Comparison of ENCODE assay signal across 8 cellular contexts in the genomic region with DNA sequence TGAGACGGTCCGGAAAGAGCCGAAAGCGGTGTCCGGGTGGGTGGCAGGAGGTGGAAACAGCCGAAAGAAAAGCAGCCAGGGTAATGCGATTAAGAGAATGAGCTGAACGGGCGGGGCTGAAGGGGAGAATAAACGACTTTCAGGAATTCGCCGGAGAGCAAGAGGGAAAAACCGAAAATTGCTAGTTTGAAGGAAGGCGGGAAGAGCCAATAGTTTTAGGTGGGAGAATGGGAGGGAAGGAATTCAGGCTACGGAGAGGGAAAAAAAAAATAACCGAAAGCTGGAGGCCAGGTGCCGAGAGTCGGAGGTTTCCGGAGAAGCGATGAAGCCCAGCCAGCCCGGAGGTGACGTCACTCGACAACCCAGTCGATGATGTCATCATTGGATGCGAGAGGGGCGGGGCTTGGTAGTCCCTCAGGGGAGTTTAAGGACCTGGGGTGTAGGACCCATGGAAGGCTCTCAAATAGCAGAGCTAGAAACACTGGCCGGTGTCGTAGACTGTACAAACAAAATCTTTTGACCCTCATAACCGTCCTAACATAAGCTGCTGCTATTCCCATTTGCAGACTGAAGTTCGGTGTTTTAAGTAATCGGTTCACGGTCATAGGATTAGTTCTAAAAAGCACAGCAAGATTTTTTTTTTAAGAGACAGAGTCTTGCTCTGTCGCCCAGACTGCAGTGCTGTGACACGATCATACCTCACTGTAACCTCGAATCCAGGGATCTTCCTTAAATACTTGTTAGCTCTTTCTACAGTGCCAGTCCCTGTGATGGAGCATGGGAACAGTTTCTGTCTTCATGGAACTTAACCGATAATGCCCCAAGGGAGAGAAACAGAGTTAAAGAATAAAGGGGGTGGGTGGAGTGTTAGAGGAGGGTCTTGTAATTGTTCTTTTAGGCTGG. TPM values are rescaled to one million over a fixed set of nuclear protein-coding genes. Genes with fewer than 3 reads are reported as not detected.
DNase-seq lines count a peak whose midpoint lies in the region; ATAC-seq, FAIRE-seq and TF ChIP-seq lines count a peak whose summit lies in the region.

A gene (minus strand): TSS at position 331 of the 903 bp plus-strand sequence. CDS start 1,192 bp downstream, outside the sequence.

- H3K9me3 Mint-ChIP-seq in T-cell: no peaks in the 10 kb centered on the region

- POLR2A ChIA-PET in T-cell (lab: Charles Lee): interaction anchor here in 1 of 2 donors (0.6 to 1.2 kb wide), 8 partner anchors 18 to 143 kb away, joined by 3 to 5 read pairs (median 3); a partner anchor contains a TSS

- peak in 1 of 2 donors; percentile 45 for TF ChIP-seq POLR2A in thyroid gland (IDR thresholded peaks at IDR 0.05)

- H3K4me1 ChIP-seq in adipocyte (ENCODE audit: control insufficient read depth, insufficient read depth, low read length): peaks cover 23% of the 10 kb centered on the region
- H3K4me1 ChIP-seq in pancreas: peaks cover 0 to 12% (median 0%) of the 10 kb centered on the region in 3 donors
- peaks cover 13 to 20% of the 10 kb centered on the region in 2 donors for H3K4me1 ChIP-seq in thyroid gland

- FAIRE-seq in pancreas (lab: Jason Lieb, UNC): peak; percentile 76

- DNase-seq in DMS 273 treated with DMSO at 0.1 percent for 48 hours (lab: John Stamatoyannopoulos, UW): peak; percentile 67
- DNase-seq in HCEC 1CT: peak; percentile 87
- peak; percentile 93 for DNase-seq in NCI-H146 treated with DMSO at 0.1 percent for 48 hours (lab: John Stamatoyannopoulos, UW; ENCODE audit: unreplicated experiment)
- peak; percentile 84 to 98 (median 93) for DNase-seq in T-cell
- peak; percentile 98 for DNase-seq in adipocyte (ENCODE audit: low read depth)
- peak; percentile 95 for DNase-seq in Right ventricle myocardium superior
- peak; percentile 91 to 97 (median 94) for DNase-seq in pancreas
- DNase-seq in thyroid gland: peak; percentile 93 to 95

- CTCF ChIA-PET in T-cell (lab: Charles Lee): interaction anchor here (0.5 to 2.3 kb wide), 15 partner anchors 11 to 235 kb away, joined by 3 to 14 read pairs (median 4); a partner anchor contains a TSS

- WGBS in pancreas, 2 donors: 1 to 2% methylated on average over 36 of the region's 36 CpGs
- 2 to 4% methylated on average over 36 of the region's 36 CpGs for WGBS in thyroid gland, 2 donors

- no peaks in the 10 kb centered on the region for H3K27me3 ChIP-seq in adipocyte (replicated peaks; ENCODE audit: control insufficient read depth, insufficient read depth, low read length)
- H3K27me3 ChIP-seq in pancreas: no peaks in the 10 kb centered on the region
- H3K27me3 ChIP-seq in thyroid gland: no peaks in the 10 kb centered on the region

- no peaks in the 10 kb centered on the region for H3K9me3 ChIP-seq in adipocyte (ENCODE audit: control insufficient read depth, low read length)
- no peaks in the 10 kb centered on the region for H3K9me3 ChIP-seq in pancreas
- no peaks in the 10 kb centered on the region for H3K9me3 ChIP-seq in thyroid gland

- H3K4me1 Mint-ChIP-seq in T-cell: peaks cover 28 to 31% (median 30%) of the 10 kb centered on the region in 3 donors

- H3K27ac Mint-ChIP-seq in T-cell: peak within 1 kb of the TSS; percentile 100

- TF ChIP-seq CTCF in pancreas (IDR thresholded peaks at IDR 0.05) (no peak), thyroid gland (IDR thresholded peaks at IDR 0.05) (no peak)

- H3K4me3 ChIP-seq in adipocyte (ENCODE audit: low read length): peak within 1 kb of the TSS; percentile 86
- peak within 1 kb of the TSS; percentile 81 to 95 (median 88) for H3K4me3 ChIP-seq in pancreas
- peak within 1 kb of the TSS; percentile 31 to 86 (median 69) for H3K4me3 ChIP-seq in thyroid gland (replicated peaks in 1 of 3)

- peak within 1 kb of the TSS; percentile 100 for H3K9ac ChIP-seq in adipocyte (ENCODE audit: low read length)

- H3K27ac ChIP-seq in pancreas: peak within 1 kb of the TSS; percentile 99 to 100 (median 99)
- H3K27ac ChIP-seq in thyroid gland: peak within 1 kb of the TSS; percentile 99 to 100 (median 100)

- peak within 1 kb of the TSS; percentile 92 to 99 (median 95) for H3K4me3 Mint-ChIP-seq in T-cell

- peaks cover 18% of the 10 kb centered on the region for H3K36me3 Mint-ChIP-seq in T-cell

- H3K27me3 Mint-ChIP-seq in T-cell: no peaks in the 10 kb centered on the region

- intact Hi-C loops in Right ventricle myocardium superior (cut with DNase I) (loop anchor here (1.0 kb wide), 1 partner anchor 17 kb away; a partner anchor contains a TSS), pancreas (cut with DNase I) (no loop called here), thyroid gland (cut with DNase I) (loop anchor here (5.0 kb wide), 1 partner anchor 251 kb away; a partner anchor contains a TSS)

- ATAC-seq in T-cell (replicated peaks in 1 of 4) (peak; percentile 20 to 58 (median 28)), Right ventricle myocardium superior (ENCODE audit: poor library complexity) (peak; percentile 65), pancreas (peak; percentile 65 to 82 (median 70))

- H3K36me3 ChIP-seq in adipocyte (ENCODE audit: control insufficient read depth, insufficient read depth, low read length, severe bottlenecking) (no peaks in the 10 kb centered on the region), pancreas (no peaks in the 10 kb centered on the region), thyroid gland (no peaks in the 10 kb centered on the region)

RNA-seq across cellular contexts. Expression of the gene that starts here (rescaled TPM):
- total RNA-seq in T-cell: 10 to 100 TPM; 64.0 to 81.4 (median 72.3) TPM
- total RNA-seq in Right ventricle myocardium superior: 20.6 TPM
- total RNA-seq in pancreas: 10 to 100 TPM; 18.2 to 30.4 (median 20.5) TPM
- 10 to 100 TPM in 1 of 2 donors, 1 to 10 TPM in 1; 8.1 to 14.3 TPM for polyA plus RNA-seq in pancreas
- total RNA-seq in thyroid gland: 10 to 100 TPM; 19.1 to 36.7 (median 31.3) TPM

Comparison
In these comparisons a context has a peak if more than half of its experiments do, and no peak if none do; other contexts are left out.
1. Peak in every context shown above with its lines: DNase-seq, ATAC-seq, H3K4me3 ChIP-seq and H3K27ac ChIP-seq.
2. intact Hi-C loops: an anchor here in Right ventricle myocardium superior (1.0 kb wide) and thyroid gland (5.0 kb wide); none called in pancreas.